13 cellular contexts compared by ENCODE assay signal in genomic region chr6:144878577-144878976, GRCh38.
"Had no signal": no experiment of that assay in that cellular context is flagged by ENCODE, and none has a peak within 500 bp of the region (broad histone marks: within the 10 kb centered on the region; RNA-seq: fewer than 3 reads in every experiment).

No MANE protein-coding gene starts in this region.

- H3K4me3 ChIP-seq: pancreas, upper lobe of right lung had no signal

- H3K4me1 Mint-ChIP-seq: activated CD8-positive, alpha-beta memory T cell treated with anti-CD3 and anti-CD28 coated beads, Interleukin-2, amount 10 ng/mL, durations not matched to agents 7 days and 5 days; activated naive CD8-positive, alpha-beta T cell treated with anti-CD3 and anti-CD28 coated beads for 36 hours had no signal

- H3K4me3 Mint-ChIP-seq: activated CD8-positive, alpha-beta memory T cell treated with anti-CD3 and anti-CD28 coated beads, Interleukin-2, amount 10 ng/mL, durations not matched to agents 7 days and 5 days; activated naive CD8-positive, alpha-beta T cell treated with anti-CD3 and anti-CD28 coated beads for 36 hours; activated T-cell treated with anti-CD3 and anti-CD28 coated beads, Interleukin-2, amount 50 U/mL, for 24 hours; dendritic cell treated with granulocyte-macrophage colony-stimulating factor and Interleukin-4, amounts not matched to agents 40 ng/mL and 50 ng/mL, for 4 days; stimulated activated naive CD8-positive, alpha-beta T cell treated with anti-CD3 and anti-CD28 coated beads, Interleukin-15, Interleukin-2, amounts not matched to agents 100 ng/mL and 50 ng/mL, for 24 hours had no signal

- H3K36me3 Mint-ChIP-seq: activated CD8-positive, alpha-beta memory T cell treated with anti-CD3 and anti-CD28 coated beads, Interleukin-2, amount 10 ng/mL, durations not matched to agents 7 days and 5 days; activated naive CD8-positive, alpha-beta T cell treated with anti-CD3 and anti-CD28 coated beads for 36 hours had no signal

- H3K27me3 Mint-ChIP-seq: dendritic cell treated with granulocyte-macrophage colony-stimulating factor and Interleukin-4, amounts not matched to agents 40 ng/mL and 50 ng/mL, for 4 days had no signal

- H3K27ac ChIP-seq: brain microvascular endothelial cell, pancreas, upper lobe of right lung had no signal

- ATAC-seq: activated CD8-positive, alpha-beta memory T cell treated with anti-CD3 and anti-CD28 coated beads, Interleukin-2, amount 10 ng/mL, durations not matched to agents 7 days and 5 days; pancreas; upper lobe of right lung had no signal

- H3K4me1 ChIP-seq: pancreas, upper lobe of right lung had no signal

- DNase-seq: activated CD4-positive, alpha-beta T cell treated with anti-CD3 and anti-CD28 coated beads, Interleukin-2, amount 50 U/mL, for 4 hours; activated CD4-positive, CD25-positive, alpha-beta regulatory T cell treated with anti-CD3 and anti-CD28 coated beads, Interleukin-2, amount 50 U/mL, for 72 hours; activated CD8-positive, alpha-beta memory T cell treated with anti-CD3 and anti-CD28 coated beads, Interleukin-2, amount 10 ng/mL, durations not matched to agents 7 days and 5 days; activated effector memory CD4-positive, alpha-beta T cell treated with Interleukin-2 at 50 U/mL for 16 hours; activated naive CD8-positive, alpha-beta T cell treated with anti-CD3 and anti-CD28 coated beads for 36 hours; activated T-cell treated with anti-CD3 and anti-CD28 coated beads, Interleukin-2, amount 50 U/mL, for 24 hours; brain microvascular endothelial cell; kidney; pancreas; stimulated activated CD4-positive, alpha-beta T cell treated with anti-CD3 and anti-CD28 coated beads, Interleukin-4, amount 100 ng/mL, for 24 hours; upper lobe of right lung had no signal

- H3K27ac Mint-ChIP-seq: activated CD8-positive, alpha-beta memory T cell treated with anti-CD3 and anti-CD28 coated beads, Interleukin-2, amount 10 ng/mL, durations not matched to agents 7 days and 5 days; activated naive CD8-positive, alpha-beta T cell treated with anti-CD3 and anti-CD28 coated beads for 36 hours; activated T-cell treated with anti-CD3 and anti-CD28 coated beads, Interleukin-2, amount 50 U/mL, for 24 hours; dendritic cell treated with granulocyte-macrophage colony-stimulating factor and Interleukin-4, amounts not matched to agents 40 ng/mL and 50 ng/mL, for 4 days; stimulated activated naive CD8-positive, alpha-beta T cell treated with anti-CD3 and anti-CD28 coated beads, Interleukin-15, Interleukin-2, amounts not matched to agents 100 ng/mL and 50 ng/mL, for 24 hours had no signal

- H3K9me3 Mint-ChIP-seq: activated naive CD8-positive, alpha-beta T cell treated with anti-CD3 and anti-CD28 coated beads for 36 hours; stimulated activated naive CD8-positive, alpha-beta T cell treated with anti-CD3 and anti-CD28 coated beads, Interleukin-15, Interleukin-2, amounts not matched to agents 100 ng/mL and 50 ng/mL, for 24 hours had no signal

- FAIRE-seq: kidney, pancreas had no signal

- H3K36me3 ChIP-seq: brain microvascular endothelial cell, pancreas, upper lobe of right lung had no signal

- H3K27me3 ChIP-seq: brain microvascular endothelial cell, pancreas, upper lobe of right lung had no signal
